Comparison of ENCODE assay signal across 1 cellular context in the genomic region with DNA sequence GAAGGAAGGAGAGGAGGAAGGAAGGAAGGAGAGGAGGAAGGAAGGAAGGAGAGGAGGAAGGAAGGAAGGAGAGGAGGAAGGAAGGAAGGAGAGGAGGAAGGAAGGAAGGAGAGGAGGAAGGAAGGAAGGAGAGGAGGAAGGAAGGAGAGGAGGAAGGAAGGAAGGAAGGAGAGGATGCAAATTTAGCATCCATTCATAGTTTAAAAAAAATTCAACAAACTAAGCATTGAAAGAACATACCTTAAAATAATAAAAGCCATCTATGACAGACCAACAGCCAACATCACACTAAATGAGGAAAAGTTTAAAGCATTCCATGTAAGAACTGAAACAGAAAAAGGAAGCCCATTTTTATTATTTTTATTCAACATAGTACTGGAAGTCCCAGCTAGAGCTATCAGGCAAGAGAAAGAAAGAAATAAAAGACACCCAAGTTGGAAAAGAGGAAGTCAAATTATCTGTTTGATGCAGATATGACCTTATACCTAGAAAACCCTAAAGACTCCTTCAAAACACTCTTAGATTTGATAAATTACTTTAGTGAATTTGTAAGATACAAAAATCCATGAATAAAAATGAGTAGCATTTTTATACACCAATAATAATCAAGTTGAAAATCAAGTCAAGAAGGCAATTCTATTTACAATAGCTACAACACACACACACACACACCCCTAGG.
A peak's percentile ranks its signal among the peaks of the same experiment; 100 is the strongest.
TF ChIP-seq lines count a peak whose summit lies in the region.

No MANE protein-coding gene starts in this region.

TF ChIP-seq in K562, 482 proteins besides CTCF, POLR2A, EP300 and RAD21 (continued from another document and continues in another):
- TF ChIP-seq E2F8 (IDR thresholded peaks at IDR 0.05; ENCODE audit: low read depth, partially characterized antibody) (no peak), ZNF165 (CRISPR knock-in tag; IDR thresholded peaks at IDR 0.05; ENCODE audit: borderline replicate concordance) (no peak), THRA (IDR thresholded peaks at IDR 0.05) (no peak), NFRKB (IDR thresholded peaks at IDR 0.05; ENCODE audit: low read depth) (no peak), ZNF212 (CRISPR knock-in tag; IDR thresholded peaks at IDR 0.05) (no peak), ZNF507 (tag; conservative IDR thresholded peaks at IDR 0.05) (no peak), HNRNPUL1 (IDR thresholded peaks at IDR 0.05; ENCODE audit: low read length) (no peak), CREB3L1 (IDR thresholded peaks at IDR 0.05; ENCODE audit: borderline replicate concordance, low read depth) (no peak), TRIM28 (IDR thresholded peaks at IDR 0.05) (no peak), JUND (IDR thresholded peaks at IDR 0.05; ENCODE audit: borderline replicate concordance, low read depth, low read length) (no peak), JUND (tag; IDR thresholded peaks at IDR 0.05; ENCODE audit: borderline replicate concordance, low read depth, low read length) (no peak), ELK1 (CRISPR knock-in tag; IDR thresholded peaks at IDR 0.05) (no peak), MNT (conservative IDR thresholded peaks at IDR 0.05) (no peak), DLX4 (CRISPR knock-in tag; IDR thresholded peaks at IDR 0.05) (no peak), PYGO2 (tag; IDR thresholded peaks at IDR 0.05) (no peak), SPI1 (IDR thresholded peaks at IDR 0.05; ENCODE audit: borderline replicate concordance, low read depth, low read length) (peak; percentile 99), ZNF764 (CRISPR knock-in tag; IDR thresholded peaks at IDR 0.05; ENCODE audit: low read depth) (no peak), ZNF124 (CRISPR knock-in tag; IDR thresholded peaks at IDR 0.05) (no peak), BDP1 (IDR thresholded peaks at IDR 0.05; ENCODE audit: insufficient read depth, insufficient read length) (no peak), NCOA6 (IDR thresholded peaks at IDR 0.05) (no peak), HDAC3 (IDR thresholded peaks at IDR 0.05; ENCODE audit: borderline replicate concordance, partially characterized antibody) (no peak), USF2 (CRISPR knock-in tag; IDR thresholded peaks at IDR 0.05) (no peak), XRCC4 (IDR thresholded peaks at IDR 0.05; ENCODE audit: extremely low read depth, insufficient read depth, insufficient read length) (no peak), ZFP1 (CRISPR knock-in tag; IDR thresholded peaks at IDR 0.05) (no peak), ZNF57 (CRISPR knock-in tag; IDR thresholded peaks at IDR 0.05) (no peak), ZNF444 (CRISPR knock-in tag; IDR thresholded peaks at IDR 0.05) (no peak), CBX3 (IDR thresholded peaks at IDR 0.05; ENCODE audit: borderline replicate concordance in 1 of 2, low read length in 2 of 2) (no peak), KDM1A (IDR thresholded peaks at IDR 0.05) (peak in 1 of 2 experiments; percentile 43; a peak in 2 of 4 replicates), SMARCA4 (IDR thresholded peaks at IDR 0.05) (peak; percentile 93)
- TF ChIP-seq, protein P1, sequence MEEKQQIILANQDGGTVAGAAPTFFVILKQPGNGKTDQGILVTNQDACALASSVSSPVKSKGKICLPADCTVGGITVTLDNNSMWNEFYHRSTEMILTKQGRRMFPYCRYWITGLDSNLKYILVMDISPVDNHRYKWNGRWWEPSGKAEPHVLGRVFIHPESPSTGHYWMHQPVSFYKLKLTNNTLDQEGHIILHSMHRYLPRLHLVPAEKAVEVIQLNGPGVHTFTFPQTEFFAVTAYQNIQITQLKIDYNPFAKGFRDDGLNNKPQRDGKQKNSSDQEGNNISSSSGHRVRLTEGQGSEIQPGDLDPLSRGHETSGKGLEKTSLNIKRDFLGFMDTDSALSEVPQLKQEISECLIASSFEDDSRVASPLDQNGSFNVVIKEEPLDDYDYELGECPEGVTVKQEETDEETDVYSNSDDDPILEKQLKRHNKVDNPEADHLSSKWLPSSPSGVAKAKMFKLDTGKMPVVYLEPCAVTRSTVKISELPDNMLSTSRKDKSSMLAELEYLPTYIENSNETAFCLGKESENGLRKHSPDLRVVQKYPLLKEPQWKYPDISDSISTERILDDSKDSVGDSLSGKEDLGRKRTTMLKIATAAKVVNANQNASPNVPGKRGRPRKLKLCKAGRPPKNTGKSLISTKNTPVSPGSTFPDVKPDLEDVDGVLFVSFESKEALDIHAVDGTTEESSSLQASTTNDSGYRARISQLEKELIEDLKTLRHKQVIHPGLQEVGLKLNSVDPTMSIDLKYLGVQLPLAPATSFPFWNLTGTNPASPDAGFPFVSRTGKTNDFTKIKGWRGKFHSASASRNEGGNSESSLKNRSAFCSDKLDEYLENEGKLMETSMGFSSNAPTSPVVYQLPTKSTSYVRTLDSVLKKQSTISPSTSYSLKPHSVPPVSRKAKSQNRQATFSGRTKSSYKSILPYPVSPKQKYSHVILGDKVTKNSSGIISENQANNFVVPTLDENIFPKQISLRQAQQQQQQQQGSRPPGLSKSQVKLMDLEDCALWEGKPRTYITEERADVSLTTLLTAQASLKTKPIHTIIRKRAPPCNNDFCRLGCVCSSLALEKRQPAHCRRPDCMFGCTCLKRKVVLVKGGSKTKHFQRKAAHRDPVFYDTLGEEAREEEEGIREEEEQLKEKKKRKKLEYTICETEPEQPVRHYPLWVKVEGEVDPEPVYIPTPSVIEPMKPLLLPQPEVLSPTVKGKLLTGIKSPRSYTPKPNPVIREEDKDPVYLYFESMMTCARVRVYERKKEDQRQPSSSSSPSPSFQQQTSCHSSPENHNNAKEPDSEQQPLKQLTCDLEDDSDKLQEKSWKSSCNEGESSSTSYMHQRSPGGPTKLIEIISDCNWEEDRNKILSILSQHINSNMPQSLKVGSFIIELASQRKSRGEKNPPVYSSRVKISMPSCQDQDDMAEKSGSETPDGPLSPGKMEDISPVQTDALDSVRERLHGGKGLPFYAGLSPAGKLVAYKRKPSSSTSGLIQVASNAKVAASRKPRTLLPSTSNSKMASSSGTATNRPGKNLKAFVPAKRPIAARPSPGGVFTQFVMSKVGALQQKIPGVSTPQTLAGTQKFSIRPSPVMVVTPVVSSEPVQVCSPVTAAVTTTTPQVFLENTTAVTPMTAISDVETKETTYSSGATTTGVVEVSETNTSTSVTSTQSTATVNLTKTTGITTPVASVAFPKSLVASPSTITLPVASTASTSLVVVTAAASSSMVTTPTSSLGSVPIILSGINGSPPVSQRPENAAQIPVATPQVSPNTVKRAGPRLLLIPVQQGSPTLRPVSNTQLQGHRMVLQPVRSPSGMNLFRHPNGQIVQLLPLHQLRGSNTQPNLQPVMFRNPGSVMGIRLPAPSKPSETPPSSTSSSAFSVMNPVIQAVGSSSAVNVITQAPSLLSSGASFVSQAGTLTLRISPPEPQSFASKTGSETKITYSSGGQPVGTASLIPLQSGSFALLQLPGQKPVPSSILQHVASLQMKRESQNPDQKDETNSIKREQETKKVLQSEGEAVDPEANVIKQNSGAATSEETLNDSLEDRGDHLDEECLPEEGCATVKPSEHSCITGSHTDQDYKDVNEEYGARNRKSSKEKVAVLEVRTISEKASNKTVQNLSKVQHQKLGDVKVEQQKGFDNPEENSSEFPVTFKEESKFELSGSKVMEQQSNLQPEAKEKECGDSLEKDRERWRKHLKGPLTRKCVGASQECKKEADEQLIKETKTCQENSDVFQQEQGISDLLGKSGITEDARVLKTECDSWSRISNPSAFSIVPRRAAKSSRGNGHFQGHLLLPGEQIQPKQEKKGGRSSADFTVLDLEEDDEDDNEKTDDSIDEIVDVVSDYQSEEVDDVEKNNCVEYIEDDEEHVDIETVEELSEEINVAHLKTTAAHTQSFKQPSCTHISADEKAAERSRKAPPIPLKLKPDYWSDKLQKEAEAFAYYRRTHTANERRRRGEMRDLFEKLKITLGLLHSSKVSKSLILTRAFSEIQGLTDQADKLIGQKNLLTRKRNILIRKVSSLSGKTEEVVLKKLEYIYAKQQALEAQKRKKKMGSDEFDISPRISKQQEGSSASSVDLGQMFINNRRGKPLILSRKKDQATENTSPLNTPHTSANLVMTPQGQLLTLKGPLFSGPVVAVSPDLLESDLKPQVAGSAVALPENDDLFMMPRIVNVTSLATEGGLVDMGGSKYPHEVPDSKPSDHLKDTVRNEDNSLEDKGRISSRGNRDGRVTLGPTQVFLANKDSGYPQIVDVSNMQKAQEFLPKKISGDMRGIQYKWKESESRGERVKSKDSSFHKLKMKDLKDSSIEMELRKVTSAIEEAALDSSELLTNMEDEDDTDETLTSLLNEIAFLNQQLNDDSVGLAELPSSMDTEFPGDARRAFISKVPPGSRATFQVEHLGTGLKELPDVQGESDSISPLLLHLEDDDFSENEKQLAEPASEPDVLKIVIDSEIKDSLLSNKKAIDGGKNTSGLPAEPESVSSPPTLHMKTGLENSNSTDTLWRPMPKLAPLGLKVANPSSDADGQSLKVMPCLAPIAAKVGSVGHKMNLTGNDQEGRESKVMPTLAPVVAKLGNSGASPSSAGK (IDR thresholded peaks at IDR 0.05), result no peak
- TF ChIP-seq, protein P2, sequence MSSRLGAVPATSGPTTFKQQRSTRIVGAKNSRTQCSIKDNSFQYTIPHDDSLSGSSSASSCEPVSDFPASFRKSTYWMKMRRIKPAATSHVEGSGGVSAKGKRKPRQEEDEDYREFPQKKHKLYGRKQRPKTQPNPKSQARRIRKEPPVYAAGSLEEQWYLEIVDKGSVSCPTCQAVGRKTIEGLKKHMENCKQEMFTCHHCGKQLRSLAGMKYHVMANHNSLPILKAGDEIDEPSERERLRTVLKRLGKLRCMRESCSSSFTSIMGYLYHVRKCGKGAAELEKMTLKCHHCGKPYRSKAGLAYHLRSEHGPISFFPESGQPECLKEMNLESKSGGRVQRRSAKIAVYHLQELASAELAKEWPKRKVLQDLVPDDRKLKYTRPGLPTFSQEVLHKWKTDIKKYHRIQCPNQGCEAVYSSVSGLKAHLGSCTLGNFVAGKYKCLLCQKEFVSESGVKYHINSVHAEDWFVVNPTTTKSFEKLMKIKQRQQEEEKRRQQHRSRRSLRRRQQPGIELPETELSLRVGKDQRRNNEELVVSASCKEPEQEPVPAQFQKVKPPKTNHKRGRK (tag; IDR thresholded peaks at IDR 0.05), result peak; percentile 81
